ENCODE assay signal across 13 cellular contexts in the genomic region with DNA sequence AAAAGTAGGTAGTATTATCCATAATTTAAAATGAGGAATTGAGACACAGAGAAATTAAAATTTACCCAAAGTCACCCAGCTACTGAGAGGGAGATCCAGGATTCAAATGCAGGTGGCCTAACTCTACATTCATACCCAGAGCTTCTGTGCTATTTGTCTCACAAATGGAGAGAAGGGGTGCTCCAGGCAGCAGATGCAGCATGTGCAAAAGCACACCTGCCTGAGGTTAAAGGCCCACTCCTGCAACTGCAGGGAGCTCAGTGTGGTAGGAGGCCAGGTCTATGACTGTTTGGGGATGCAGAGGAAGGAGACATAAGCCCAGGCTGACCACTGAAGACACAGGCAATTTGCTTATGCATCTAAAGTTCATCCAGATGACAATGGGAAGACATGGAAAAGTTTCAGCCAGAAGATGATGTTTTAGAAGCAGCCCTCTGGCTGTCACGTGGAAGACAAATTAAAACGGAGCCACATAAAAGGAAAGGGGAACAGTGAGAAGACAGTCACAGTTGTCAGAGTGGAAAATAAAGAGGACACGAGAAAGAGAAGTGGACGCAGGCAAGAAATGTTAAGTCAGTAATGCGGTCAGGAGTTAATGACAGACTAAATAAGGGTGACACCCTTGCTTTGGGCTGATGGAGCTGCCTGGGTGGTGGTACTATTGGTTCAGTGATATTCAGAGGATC.
DNase-seq lines count a peak whose midpoint lies in the region; ATAC-seq and TF ChIP-seq lines count a peak whose summit lies in the region.
"Had no signal": no experiment of that assay in that cellular context is flagged by ENCODE, and none has a peak within 500 bp of the region (broad histone marks: within the 10 kb centered on the region; RNA-seq: fewer than 3 reads in every experiment).

No MANE protein-coding gene starts in this region.

- no peaks in the 10 kb centered on the region for H3K36me3 Mint-ChIP-seq in CD8-positive, alpha-beta T cell

- H3K36me3 ChIP-seq in CD8-positive, alpha-beta T cell (ENCODE audit: insufficient read depth, low read length), result no peaks in the 10 kb centered on the region
- H3K36me3 ChIP-seq in mucosa of descending colon (ENCODE audit: low read depth), result no peaks in the 10 kb centered on the region
- H3K36me3 ChIP-seq: uterus had no signal

- no peaks in the 10 kb centered on the region for H3K4me1 ChIP-seq in CD8-positive, alpha-beta T cell (ENCODE audit: insufficient read depth, low read length)
- no peaks in the 10 kb centered on the region for H3K4me1 ChIP-seq in mucosa of descending colon (ENCODE audit: low read depth)
- H3K4me1 ChIP-seq: uterus had no signal

- no peaks in the 10 kb centered on the region for H3K9me3 Mint-ChIP-seq in CD8-positive, alpha-beta T cell
- H3K9me3 Mint-ChIP-seq: H9 had no signal

- H3K4me3 ChIP-seq in CD8-positive, alpha-beta T cell (ENCODE audit: low read depth, low read length), result no peak overlapping the region
- H3K4me3 ChIP-seq in mucosa of descending colon, result no peak overlapping the region
- H3K4me3 ChIP-seq: uterus had no signal

- peak overlapping the region; percentile 49 for H3K27ac Mint-ChIP-seq in CD8-positive, alpha-beta T cell
- H3K27ac Mint-ChIP-seq: H9 had no signal

- peaks cover 5% of the 10 kb centered on the region for H3K4me1 Mint-ChIP-seq in CD8-positive, alpha-beta T cell (ENCODE audit: low read depth)

- no peaks in the 10 kb centered on the region for H3K27me3 Mint-ChIP-seq in CD8-positive, alpha-beta T cell (ENCODE audit: low read depth)

- H3K27me3 ChIP-seq in CD8-positive, alpha-beta T cell (ENCODE audit: insufficient read depth, low read length), result no peaks in the 10 kb centered on the region
- H3K27me3 ChIP-seq: uterus had no signal

- H3K9me3 ChIP-seq in CD8-positive, alpha-beta T cell (ENCODE audit: low read length), result no peaks in the 10 kb centered on the region
- no peaks in the 10 kb centered on the region for H3K9me3 ChIP-seq in mucosa of descending colon
- H3K9me3 ChIP-seq: uterus had no signal

- no peak for TF ChIP-seq CTCF in CD8-positive, alpha-beta T cell (IDR thresholded peaks at IDR 0.05)
- TF ChIP-seq CTCF in mucosa of descending colon (IDR thresholded peaks at IDR 0.05), result no peak

- ATAC-seq in CD8-positive, alpha-beta T cell, result no peak
- ATAC-seq in GM19372 (IDR thresholded peaks at IDR 0.05; ENCODE audit: low read depth, unreplicated experiment) (peak; percentile 57), HG02763 (IDR thresholded peaks at IDR 0.05; ENCODE audit: unreplicated experiment) (peak; percentile 49), HG03571 (IDR thresholded peaks at IDR 0.05; ENCODE audit: unreplicated experiment) (peak; percentile 43), mucosa of descending colon (no peak)

- intact Hi-C loops in CD8-positive, alpha-beta T cell (cut with DNase I, micrococcal nuclease), result no loop called here
- intact Hi-C loops in mucosa of descending colon (cut with DNase I, micrococcal nuclease), result no loop called here

- POLR2A ChIA-PET in CD8-positive, alpha-beta T cell (lab: Charles Lee), result no interaction called here

- no peak for DNase-seq in CD8-positive, alpha-beta T cell
- DNase-seq in HuH-7 (ENCODE audit: low spot score), result no peak
- no peak for DNase-seq in activated CD8-positive, alpha-beta memory T cell treated with anti-CD3 and anti-CD28 coated beads for 24 hours
- no peak for DNase-seq in DMS79 (lab: John Stamatoyannopoulos, UW)
- DNase-seq in mucosa of descending colon, result no peak
- DNase-seq: ACHN, DMS 273 treated with DMSO at 0.1 percent for 48 hours, H9, NCI-H524, uterus had no signal

- CTCF ChIA-PET in CD8-positive, alpha-beta T cell (lab: Charles Lee), result no interaction called here

- H3K27ac ChIP-seq in CD8-positive, alpha-beta T cell (ENCODE audit: low read depth, low read length), result no peak overlapping the region
- H3K27ac ChIP-seq: uterus had no signal

- H3K4me3 Mint-ChIP-seq in CD8-positive, alpha-beta T cell, result no peak overlapping the region
- H3K4me3 Mint-ChIP-seq: H9 had no signal

Comparison
In these comparisons a context has a peak if more than half of its experiments do, and no peak if none do; other contexts are left out.
1. ATAC-seq: peak in GM19372 (single experiment), HG02763 (single experiment) and HG03571 (single experiment); none in CD8-positive, alpha-beta T cell (single experiment) and mucosa of descending colon (single experiment).